In the genomic region with DNA sequence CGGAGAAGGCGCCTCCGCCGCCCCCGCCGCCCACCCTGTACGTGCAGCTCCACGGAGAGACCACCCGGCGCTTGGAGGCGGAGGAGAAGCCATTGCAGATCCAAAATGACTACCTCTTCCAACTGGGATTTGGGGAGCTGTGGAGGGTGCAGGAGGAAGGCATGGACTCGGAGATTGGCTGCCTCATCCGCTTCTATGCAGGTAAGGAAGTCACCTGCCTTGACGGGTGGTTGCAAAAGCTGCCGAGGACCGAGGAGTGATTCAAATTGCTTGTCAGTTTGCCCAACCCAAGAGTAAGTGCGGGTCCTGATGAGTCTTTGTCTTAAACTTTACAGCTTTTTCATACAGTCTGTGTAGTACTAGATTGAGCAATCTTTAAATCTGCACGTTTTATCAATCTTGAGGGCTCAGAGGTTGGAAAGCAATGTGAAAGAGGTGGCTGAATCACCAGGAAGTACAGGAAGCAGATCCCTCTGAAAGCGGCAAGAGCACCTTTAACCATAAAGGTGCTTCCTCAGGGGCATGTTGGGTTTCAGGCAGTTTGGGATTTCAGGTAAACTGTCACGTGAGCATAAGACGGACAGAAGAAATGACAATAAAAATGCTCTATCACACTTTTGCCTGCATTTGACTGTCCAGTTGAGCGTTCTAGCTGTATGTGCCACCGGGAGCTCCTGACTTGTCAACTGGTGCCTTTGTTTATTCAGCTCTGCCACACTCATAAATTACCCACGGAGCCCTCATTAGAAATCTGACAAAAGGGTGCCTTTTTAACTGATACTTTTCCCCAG, we compare ENCODE assay signal across 1 cellular context.
TF ChIP-seq lines count a peak whose summit lies in the region.

No MANE protein-coding gene starts in this region.

TF ChIP-seq in K562, 482 proteins besides CTCF, POLR2A, EP300 and RAD21 (continued from another document):
- TF ChIP-seq ZNF398 (CRISPR knock-in tag; IDR thresholded peaks at IDR 0.05) (no peak), NR2C2 (CRISPR knock-in tag; IDR thresholded peaks at IDR 0.05) (no peak), NR2C2 (tag; IDR thresholded peaks at IDR 0.05) (no peak), NRF1 (conservative IDR thresholded peaks at IDR 0.05 in 1 of 2, IDR thresholded peaks at IDR 0.05 in 1 of 2) (no peak), KDM2B (CRISPR knock-in tag; IDR thresholded peaks at IDR 0.05) (no peak), SAP30 (IDR thresholded peaks at IDR 0.05; ENCODE audit: borderline replicate concordance, insufficient read depth, low read depth, low read length, poor library complexity, severe bottlenecking) (no peak), SMAD2 (IDR thresholded peaks at IDR 0.05; ENCODE audit: low read depth, low read length) (no peak), GABPB1 (CRISPR knock-in tag; IDR thresholded peaks at IDR 0.05) (no peak), HDAC1 (IDR thresholded peaks at IDR 0.05) (peak in 1 of 2 experiments; percentile 48; a peak in 1 of 4 replicates), FIP1L1 (IDR thresholded peaks at IDR 0.05; ENCODE audit: low read depth, low read length, poor library complexity, severe bottlenecking) (no peak), CEBPB (tag; IDR thresholded peaks at IDR 0.05) (peak; percentile 90), NUFIP1 (IDR thresholded peaks at IDR 0.05; ENCODE audit: partially characterized antibody) (no peak), MYC (IDR thresholded peaks at IDR 0.05; ENCODE audit: low read depth, low read length) (no peak), MYC (CRISPR knock-in tag; IDR thresholded peaks at IDR 0.05; ENCODE audit: borderline replicate concordance, low read depth) (no peak), BCOR (IDR thresholded peaks at IDR 0.05) (no peak), ZBTB7A (IDR thresholded peaks at IDR 0.05; ENCODE audit: borderline replicate concordance, control insufficient read depth, low read depth, low read length) (no peak), NFATC3 (IDR thresholded peaks at IDR 0.05) (no peak), RAD51 (IDR thresholded peaks at IDR 0.05; ENCODE audit: borderline replicate concordance, low read depth) (peak; percentile 28; the same call in 1 of the 2 replicates), PTTG1 (tag; IDR thresholded peaks at IDR 0.05; ENCODE audit: low read depth) (no peak), GATAD2B (IDR thresholded peaks at IDR 0.05; ENCODE audit: borderline replicate concordance) (no peak), ZC3H4 (CRISPR knock-in tag; IDR thresholded peaks at IDR 0.05; ENCODE audit: borderline replicate concordance) (no peak), MEIS2 (IDR thresholded peaks at IDR 0.05; ENCODE audit: partially characterized antibody) (peak; percentile 45), ZNF707 (CRISPR knock-in tag; conservative IDR thresholded peaks at IDR 0.05) (no peak), EGR1 (conservative IDR thresholded peaks at IDR 0.05) (peak; percentile 23; the same call in 1 of the 2 replicates)
- TF ChIP-seq, protein P1, sequence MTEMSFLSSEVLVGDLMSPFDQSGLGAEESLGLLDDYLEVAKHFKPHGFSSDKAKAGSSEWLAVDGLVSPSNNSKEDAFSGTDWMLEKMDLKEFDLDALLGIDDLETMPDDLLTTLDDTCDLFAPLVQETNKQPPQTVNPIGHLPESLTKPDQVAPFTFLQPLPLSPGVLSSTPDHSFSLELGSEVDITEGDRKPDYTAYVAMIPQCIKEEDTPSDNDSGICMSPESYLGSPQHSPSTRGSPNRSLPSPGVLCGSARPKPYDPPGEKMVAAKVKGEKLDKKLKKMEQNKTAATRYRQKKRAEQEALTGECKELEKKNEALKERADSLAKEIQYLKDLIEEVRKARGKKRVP (CRISPR knock-in tag; IDR thresholded peaks at IDR 0.05), result no peak
- TF ChIP-seq, protein P2, sequence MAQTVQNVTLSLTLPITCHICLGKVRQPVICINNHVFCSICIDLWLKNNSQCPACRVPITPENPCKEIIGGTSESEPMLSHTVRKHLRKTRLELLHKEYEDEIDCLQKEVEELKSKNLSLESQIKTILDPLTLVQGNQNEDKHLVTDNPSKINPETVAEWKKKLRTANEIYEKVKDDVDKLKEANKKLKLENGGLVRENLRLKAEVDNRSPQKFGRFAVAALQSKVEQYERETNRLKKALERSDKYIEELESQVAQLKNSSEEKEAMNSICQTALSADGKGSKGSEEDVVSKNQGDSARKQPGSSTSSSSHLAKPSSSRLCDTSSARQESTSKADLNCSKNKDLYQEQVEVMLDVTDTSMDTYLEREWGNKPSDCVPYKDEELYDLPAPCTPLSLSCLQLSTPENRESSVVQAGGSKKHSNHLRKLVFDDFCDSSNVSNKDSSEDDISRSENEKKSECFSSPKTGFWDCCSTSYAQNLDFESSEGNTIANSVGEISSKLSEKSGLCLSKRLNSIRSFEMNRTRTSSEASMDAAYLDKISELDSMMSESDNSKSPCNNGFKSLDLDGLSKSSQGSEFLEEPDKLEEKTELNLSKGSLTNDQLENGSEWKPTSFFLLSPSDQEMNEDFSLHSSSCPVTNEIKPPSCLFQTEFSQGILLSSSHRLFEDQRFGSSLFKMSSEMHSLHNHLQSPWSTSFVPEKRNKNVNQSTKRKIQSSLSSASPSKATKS (CRISPR knock-in tag; IDR thresholded peaks at IDR 0.05), result no peak
